Comparison of ENCODE assay signal across 14 cellular contexts in genomic region chr1:183607322-183607980, GRCh38.
DNase-seq lines count a peak whose midpoint lies in the region; ATAC-seq and FAIRE-seq lines count a peak whose summit lies in the region.
"Had no signal": no experiment of that assay in that cellular context is flagged by ENCODE, and none has a peak within 500 bp of the region (broad histone marks: within the 10 kb centered on the region; RNA-seq: fewer than 3 reads in every experiment).

No MANE protein-coding gene starts in this region.

- DNase-seq in GM18507 (ENCODE audit: extremely low spot score, insufficient read length, low read depth) (no peak), kidney tubule cell (ENCODE audit: low spot score) (peak; percentile 23), DMS79 treated with DMSO at 0.1 percent for 48 hours (lab: John Stamatoyannopoulos, UW) (no peak)
- no peak for DNase-seq in activated naive CD4-positive, alpha-beta T cell treated with anti-CD3 and anti-CD28 coated beads, Interleukin-2, amount 10 ng/mL, durations not matched to agents 7 days and 5 days
- no peak for DNase-seq in activated naive CD4-positive, alpha-beta T cell treated with anti-CD3 and anti-CD28 coated beads, Interleukin-2, amount 50 U/mL, for 16 hours
- DNase-seq in stimulated activated naive CD4-positive, alpha-beta T cell (lab: John Stamatoyannopoulos, UW) = no peak
- DNase-seq: activated CD8-positive, alpha-beta memory T cell treated with anti-CD3 and anti-CD28 coated beads, Interleukin-2, amount 50 U/mL, for 48 hours; C1 segment of cervical spinal cord; effector CD8-positive, alpha-beta T cell; left lung; occipital lobe had no signal

- peaks cover 52% of the 10 kb centered on the region for H3K27me3 Mint-ChIP-seq in activated naive CD4-positive, alpha-beta T cell treated with anti-CD3 and anti-CD28 coated beads, Interleukin-2, amount 10 ng/mL, durations not matched to agents 7 days and 5 days

- peak; percentile 88 for FAIRE-seq in GM18507 (lab: Jason Lieb, UNC)
- FAIRE-seq: TTC549 had no signal

- H3K9me3 Mint-ChIP-seq in activated naive CD4-positive, alpha-beta T cell treated with anti-CD3 and anti-CD28 coated beads, Interleukin-2, amount 10 ng/mL, durations not matched to agents 7 days and 5 days = no peaks in the 10 kb centered on the region

- no peak overlapping the region for H3K27ac Mint-ChIP-seq in activated naive CD4-positive, alpha-beta T cell treated with anti-CD3 and anti-CD28 coated beads, Interleukin-2, amount 10 ng/mL, durations not matched to agents 7 days and 5 days

- H3K4me3 Mint-ChIP-seq in activated naive CD4-positive, alpha-beta T cell treated with anti-CD3 and anti-CD28 coated beads, Interleukin-2, amount 10 ng/mL, durations not matched to agents 7 days and 5 days = no peak overlapping the region

- peaks cover 9% of the 10 kb centered on the region for H3K4me1 Mint-ChIP-seq in activated naive CD4-positive, alpha-beta T cell treated with anti-CD3 and anti-CD28 coated beads, Interleukin-2, amount 10 ng/mL, durations not matched to agents 7 days and 5 days

- peak; percentile 37 for ATAC-seq in GM21529 (IDR thresholded peaks at IDR 0.05; ENCODE audit: unreplicated experiment)
- ATAC-seq in HG03460 (IDR thresholded peaks at IDR 0.05; ENCODE audit: unreplicated experiment) = peak; percentile 38
- ATAC-seq: left lung had no signal

- no peaks in the 10 kb centered on the region for H3K36me3 Mint-ChIP-seq in activated naive CD4-positive, alpha-beta T cell treated with anti-CD3 and anti-CD28 coated beads, Interleukin-2, amount 10 ng/mL, durations not matched to agents 7 days and 5 days

- CTCF ChIA-PET in activated naive CD4-positive, alpha-beta T cell treated with anti-CD3 and anti-CD28 coated beads, Interleukin-2, amount 10 ng/mL, durations not matched to agents 7 days and 5 days (lab: Charles Lee) = no interaction called here
